11 cellular contexts compared by ENCODE assay signal in the genomic region with DNA sequence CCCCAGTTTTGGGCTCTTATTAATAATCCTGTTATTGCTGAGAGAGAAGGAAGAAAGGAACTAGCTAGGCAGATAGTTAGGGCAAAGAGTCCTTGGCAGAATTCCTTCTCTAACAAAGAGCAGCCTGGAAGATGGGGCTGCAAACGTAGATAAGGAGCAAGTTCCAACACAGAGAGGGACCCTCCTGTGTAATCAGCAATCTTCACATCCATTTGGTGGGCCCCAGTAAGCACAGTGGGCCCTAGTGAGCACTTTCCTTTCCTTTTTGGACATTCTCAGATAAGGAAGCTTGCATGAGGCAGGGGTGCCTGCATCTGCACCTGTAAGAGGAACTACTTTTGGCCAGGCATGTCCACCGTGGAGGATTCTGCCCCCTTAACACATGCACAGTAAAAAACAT.
"Had no signal": no experiment of that assay in that cellular context is flagged by ENCODE, and none has a peak within 500 bp of the region (broad histone marks: within the 10 kb centered on the region; RNA-seq: fewer than 3 reads in every experiment).

No MANE protein-coding gene starts in this region.

- H3K9me3 ChIP-seq: HAP-1 had no signal

- H3K9ac ChIP-seq: GM23248 had no signal

- H3K27ac ChIP-seq: GM23248 had no signal

- FAIRE-seq: H1, H54 had no signal

- DNase-seq: GM23248, GOT3, H7, H9, HCEC 1CT, HFFc6 had no signal

- H3K4me3 ChIP-seq: GM23248, GM23338, HAP-1 had no signal

- H3K36me3 ChIP-seq: HAP-1 had no signal

- H3K4me2 ChIP-seq: GM23338 had no signal

- H3K4me1 ChIP-seq: HAP-1 had no signal

- ATAC-seq: GM23338, HCT116 had no signal

- H2AFZ ChIP-seq: GM23248, GM23338 had no signal
